Comparison of ENCODE assay signal across 25 cellular contexts in genomic region chr21:42216726-42217572, GRCh38. TPM values are rescaled to one million over a fixed set of nuclear protein-coding genes. Genes with fewer than 3 reads are reported as not detected.
DNase-seq lines count a peak whose midpoint lies in the region; ATAC-seq and TF ChIP-seq lines count a peak whose summit lies in the region.
"Had no signal": no experiment of that assay in that cellular context is flagged by ENCODE, and none has a peak within 500 bp of the region (broad histone marks: within the 10 kb centered on the region; RNA-seq: fewer than 3 reads in every experiment).

No MANE protein-coding gene starts in this region.

- peak overlapping the region; percentile 24 for H3K27ac Mint-ChIP-seq in endothelial cell (ENCODE audit: unreplicated experiment)
- H3K27ac Mint-ChIP-seq: activated T-helper 17 cell treated with anti-CD3 and anti-CD28 coated beads, Interleukin-2, amount 50 U/mL, for 72 hours; stimulated activated naive CD8-positive, alpha-beta T cell treated with anti-CD3 and anti-CD28 coated beads, Interleukin-15, amount 100 ng/mL, for 72 hours had no signal

- ATAC-seq in RWPE2 (ENCODE audit: low read depth) = no peak
- ATAC-seq: activated T-helper 17 cell treated with anti-CD3 and anti-CD28 coated beads, Interleukin-2, amount 50 U/mL, for 72 hours; naive thymus-derived CD8-positive, alpha-beta T cell; stimulated activated naive CD8-positive, alpha-beta T cell treated with anti-CD3 and anti-CD28 coated beads, Interleukin-15, amount 100 ng/mL, for 72 hours had no signal

- WGBS in spleen, 5 donors = 92 to 96% (median 95%) methylated on average over 17 of the region's 17 CpGs

- H3K4me1 ChIP-seq in RWPE2 (ENCODE audit: insufficient read depth, poor library complexity, severe bottlenecking) = peaks cover 5% of the 10 kb centered on the region
- peaks cover 15 to 43% (median 31%) of the 10 kb centered on the region in 6 donors for H3K4me1 ChIP-seq in spleen

- no peak for TF ChIP-seq CTCF in RWPE2 (IDR thresholded peaks at IDR 0.05; ENCODE audit: poor library complexity, severe bottlenecking)
- no peak for TF ChIP-seq CTCF in endothelial cell (IDR thresholded peaks at IDR 0.05; ENCODE audit: unreplicated experiment)
- no peak for TF ChIP-seq CTCF in spleen (IDR thresholded peaks at IDR 0.05 in 8 of 11, conservative IDR thresholded peaks at IDR 0.05 in 3 of 11)

- peaks cover 6% of the 10 kb centered on the region for H3K27me3 Mint-ChIP-seq in endothelial cell (ENCODE audit: unreplicated experiment)
- H3K27me3 Mint-ChIP-seq: activated T-helper 17 cell treated with anti-CD3 and anti-CD28 coated beads, Interleukin-2, amount 50 U/mL, for 72 hours; naive thymus-derived CD8-positive, alpha-beta T cell; stimulated activated naive CD8-positive, alpha-beta T cell treated with anti-CD3 and anti-CD28 coated beads, Interleukin-15, amount 100 ng/mL, for 72 hours had no signal

- POLR2A ChIA-PET in HEK293T (lab: Yijun Ruan, JAX) = no interaction called here

- no peak for TF ChIP-seq POLR2A in spleen (IDR thresholded peaks at IDR 0.05)

- peaks cover 20% of the 10 kb centered on the region for H3K4me1 Mint-ChIP-seq in endothelial cell (ENCODE audit: unreplicated experiment)
- H3K4me1 Mint-ChIP-seq: activated T-helper 17 cell treated with anti-CD3 and anti-CD28 coated beads, Interleukin-2, amount 50 U/mL, for 72 hours had no signal

- H3K27me3 ChIP-seq in RWPE2 (ENCODE audit: insufficient read depth, poor library complexity, severe bottlenecking) (no peaks in the 10 kb centered on the region), spleen (replicated peaks in 1 of 7) (peaks cover 0 to 23% (median 5%) of the 10 kb centered on the region in 7 donors)

- H3K27ac ChIP-seq in RWPE2 (ENCODE audit: poor library complexity, severe bottlenecking) (no peak overlapping the region), spleen (no peak overlapping the region)
- H3K27ac ChIP-seq: KMS-11, left ventricle myocardium inferior, SK-N-MC, skin epidermis, tibial artery had no signal

- H3K4me3 ChIP-seq in RWPE2 (ENCODE audit: severe bottlenecking) (no peak overlapping the region), spleen (no peak overlapping the region)
- H3K4me3 ChIP-seq: left ventricle myocardium inferior, SK-N-MC, skin epidermis, tibial artery had no signal

- no peak overlapping the region for H3K4me3 Mint-ChIP-seq in endothelial cell (ENCODE audit: unreplicated experiment)
- H3K4me3 Mint-ChIP-seq: activated T-helper 17 cell treated with anti-CD3 and anti-CD28 coated beads, Interleukin-2, amount 50 U/mL, for 72 hours; stimulated activated naive CD8-positive, alpha-beta T cell treated with anti-CD3 and anti-CD28 coated beads, Interleukin-15, amount 100 ng/mL, for 72 hours had no signal

- H3K36me3 ChIP-seq in RWPE2 (ENCODE audit: low read depth) (0 out of 2 replicates have a peak, but pooled peaks cover 3% of the 10 kb centered on the region), spleen (peaks cover 0 to 3% (median 0%) of the 10 kb centered on the region in 6 donors)
- H3K36me3 ChIP-seq: left ventricle myocardium inferior, tibial artery had no signal

- H3K36me3 Mint-ChIP-seq in endothelial cell (ENCODE audit: low read depth, unreplicated experiment) = peaks cover 10% of the 10 kb centered on the region

- H3K9me3 ChIP-seq in RWPE2 (ENCODE audit: severe bottlenecking) = no peaks in the 10 kb centered on the region
- peaks cover 0 to 14% (median 9%) of the 10 kb centered on the region in 8 donors for H3K9me3 ChIP-seq in spleen
- H3K9me3 ChIP-seq: left ventricle myocardium inferior, tibial artery had no signal

- CTCF ChIA-PET in HEK293T (lab: Yijun Ruan, JAX) = no interaction called here

- DNase-seq in activated CD8-positive, alpha-beta memory T cell treated with anti-CD3 and anti-CD28 coated beads, Interleukin-2, amount 50 U/mL, for 48 hours = peak; percentile 33
- DNase-seq in activated CD8-positive, alpha-beta memory T cell treated with anti-CD3 and anti-CD28 coated beads for 24 hours = no peak
- DNase-seq in RWPE2 (ENCODE audit: low spot score) (peak; percentile 33), endothelial cell (ENCODE audit: low spot score) (no peak), spleen (peak; percentile 63), epidermal melanocyte (ENCODE audit: insufficient read length, low spot score) (no peak), HEK293T (ENCODE audit: extremely low spot score) (no peak), SKM-1 treated with dmso at 0.1 percent for 144 hours (lab: John Stamatoyannopoulos, UW; ENCODE audit: unreplicated experiment) (no peak)
- DNase-seq: activated CD4-positive, alpha-beta T cell treated with anti-CD3 and anti-CD28 coated beads for 48 hours; cerebellar nuclear complex; DND-41; erythroblast; glutamatergic neuron; left ventricle myocardium inferior; midbrain; NCI-H1436; NCI-H2107; OCI-M1; stimulated activated naive CD8-positive, alpha-beta T cell treated with anti-CD3 and anti-CD28 coated beads, Interleukin-15, amount 100 ng/mL, for 72 hours had no signal

- no peaks in the 10 kb centered on the region for H3K9me3 Mint-ChIP-seq in endothelial cell (ENCODE audit: unreplicated experiment)
- H3K9me3 Mint-ChIP-seq: activated T-helper 17 cell treated with anti-CD3 and anti-CD28 coated beads, Interleukin-2, amount 50 U/mL, for 72 hours had no signal

- intact Hi-C loops in spleen (cut with DNase I; ENCODE audit: low total_unique reads) = no loop called here

TF ChIP-seq in HEK293T, 16 proteins besides CTCF, POLR2A, EP300 and RAD21:
- TF ChIP-seq SUZ12 (IDR thresholded peaks at IDR 0.05) (no peak), ARNT (IDR thresholded peaks at IDR 0.05) (no peak), LEF1 (IDR thresholded peaks at IDR 0.05; ENCODE audit: borderline replicate concordance) (no peak), FOXK2 (IDR thresholded peaks at IDR 0.05) (no peak), TARDBP (IDR thresholded peaks at IDR 0.05) (no peak), NFRKB (IDR thresholded peaks at IDR 0.05) (no peak), BHLHE40 (IDR thresholded peaks at IDR 0.05; ENCODE audit: borderline replicate concordance) (no peak), SP1 (IDR thresholded peaks at IDR 0.05) (no peak), HDGF (IDR thresholded peaks at IDR 0.05; ENCODE audit: borderline replicate concordance) (no peak), FOXA1 (IDR thresholded peaks at IDR 0.05) (no peak), ZNF384 (IDR thresholded peaks at IDR 0.05) (no peak), PKNOX1 (IDR thresholded peaks at IDR 0.05) (no peak), CTBP1 (IDR thresholded peaks at IDR 0.05; ENCODE audit: borderline replicate concordance) (no peak)
TF ChIP-seq in HEK293T: peak in this region for 0.

RNA-seq across cellular contexts. Expression of gene ABCG1, which starts 2.0 kb away (rescaled TPM):
- 48.9 TPM for total RNA-seq in endothelial cell (ENCODE audit: unreplicated experiment)
- total RNA-seq in spleen = 100 to 1,000 TPM in 5 of 7 donors, 10 to 100 TPM in 2; 76.7 to 143 (median 103) TPM
- 10 to 100 TPM; 14.6 to 17.0 (median 15.6) TPM for polyA plus RNA-seq in spleen

Comparison
In these comparisons a context has a peak if more than half of its experiments do, and no peak if none do; other contexts are left out.
1. DNase-seq: peak in activated CD8-positive, alpha-beta memory T cell treated with anti-CD3 and anti-CD28 coated beads, Interleukin-2, amount 50 U/mL, for 48 hours (single experiment), RWPE2 (single experiment) and spleen (single experiment); none in activated CD8-positive, alpha-beta memory T cell treated with anti-CD3 and anti-CD28 coated beads for 24 hours (single experiment), endothelial cell (single experiment), epidermal melanocyte (single experiment), HEK293T (single experiment) and SKM-1 treated with dmso at 0.1 percent for 144 hours (single experiment).